7 cellular contexts compared by ENCODE assay signal in the genomic region with DNA sequence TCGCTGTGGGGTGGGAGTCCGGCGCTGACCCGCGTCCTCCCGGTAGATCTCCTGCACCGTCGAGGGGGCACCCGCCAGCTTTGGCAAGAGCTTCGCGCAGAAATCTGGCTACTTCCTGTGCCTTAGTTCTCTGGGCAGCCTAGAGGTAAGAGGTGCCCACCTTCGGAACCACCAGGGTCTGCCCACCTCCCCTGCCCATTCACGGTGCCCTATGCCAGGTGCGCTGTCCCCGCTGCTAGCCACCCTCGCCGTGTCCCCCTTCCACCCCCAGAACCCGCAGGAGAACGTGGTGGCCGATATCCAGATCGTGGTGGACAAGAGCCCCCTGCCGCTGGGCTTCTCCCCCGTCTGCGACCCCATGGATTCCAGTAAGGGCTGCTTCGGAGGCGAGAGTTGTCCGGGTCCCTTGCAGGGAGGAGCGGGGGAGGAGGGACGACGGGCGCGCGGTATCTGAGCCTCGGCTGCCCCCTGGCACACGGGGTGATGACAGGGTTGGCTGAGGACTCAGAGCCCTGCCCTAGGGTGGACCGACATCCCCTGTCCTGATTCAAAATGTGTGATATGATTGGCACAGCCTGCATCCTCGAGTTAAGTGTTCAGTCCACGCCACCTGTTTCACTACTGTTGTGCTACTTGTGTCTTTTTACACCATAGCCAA. TPM values are rescaled to one million over a fixed set of nuclear protein-coding genes. Genes with fewer than 3 reads are reported as not detected.
DNase-seq lines count a peak whose midpoint lies in the region; ATAC-seq and TF ChIP-seq lines count a peak whose summit lies in the region.

No MANE protein-coding gene starts in this region.

- no peak overlapping the region for H3K27ac ChIP-seq in GM23248
- H3K27ac ChIP-seq in gastrocnemius medialis = peak overlapping the region; percentile 62 to 82 (median 76)

- H3K9me3 ChIP-seq in GM23248 (ENCODE audit: low read depth) = no peaks in the 10 kb centered on the region
- no peaks in the 10 kb centered on the region for H3K9me3 ChIP-seq in gastrocnemius medialis

- peak overlapping the region; percentile 94 for H2AFZ ChIP-seq in GM23248

- H3K4me3 ChIP-seq in GM23248 = peak overlapping the region; percentile 81
- H3K4me3 ChIP-seq in gastrocnemius medialis = peak overlapping the region; percentile 73 to 99 (median 86)

- intact Hi-C loops in gastrocnemius medialis (cut with DNase I; ENCODE audit: low total_unique reads) = loop anchor here (5.0 kb wide), 1 partner anchor 47 kb away; no protein-coding TSS in a partner anchor

- no peaks in the 10 kb centered on the region for H3K27me3 Mint-ChIP-seq in activated naive CD8-positive, alpha-beta T cell treated with anti-CD3 and anti-CD28 coated beads for 36 hours

- H3K27me3 ChIP-seq in GM23248 (replicated peaks; ENCODE audit: insufficient read depth) (no peaks in the 10 kb centered on the region), gastrocnemius medialis (no peaks in the 10 kb centered on the region)

- TF ChIP-seq POLR2A in gastrocnemius medialis (IDR thresholded peaks at IDR 0.05) = no peak

- peak overlapping the region; percentile 89 for H3K4me3 Mint-ChIP-seq in activated naive CD8-positive, alpha-beta T cell treated with anti-CD3 and anti-CD28 coated beads for 36 hours

- in situ Hi-C loops in GM23248 (cut with MboI) (no loop called here), gastrocnemius medialis (cut with MboI; ENCODE audit: low sequenced_read_pairs in 4 of 4) (no loop called here)

- WGBS in GM23248 (ENCODE audit: low coverage in 1 of 2, low lambda C conversion rate in 2 of 2, missing lambda C conversion rate in 2 of 2), 2 experiments = 7 to 12% methylated on average over 27 to 33 of the region's 38 CpGs

- peak overlapping the region; percentile 65 for H3K9ac ChIP-seq in GM23248

- peaks cover 2% of the 10 kb centered on the region; the same call in 1 of the 2 replicates for H3K4me1 ChIP-seq in GM23248 (ENCODE audit: insufficient read depth)
- H3K4me1 ChIP-seq in gastrocnemius medialis = peaks cover 11% of the 10 kb centered on the region in 2 donors

- peak in 1 of 5 experiments; percentile 7 for TF ChIP-seq CTCF in gastrocnemius medialis (IDR thresholded peaks at IDR 0.05 in 4 of 5, conservative IDR thresholded peaks at IDR 0.05 in 1 of 5)

- DNase-seq in GM03348 (ENCODE audit: low spot score) (peak; percentile 52), GM23248 (peak; percentile 50), NCI-H2227 (lab: John Stamatoyannopoulos, UW; ENCODE audit: unreplicated experiment) (peak; percentile 39), hepatic stellate cell (ENCODE audit: low spot score) (peak; percentile 37), gastrocnemius medialis (peak in 1 of 2 donors; percentile 34), T-helper 9 cell (no peak)
- DNase-seq in activated naive CD8-positive, alpha-beta T cell treated with anti-CD3 and anti-CD28 coated beads for 36 hours = peak; percentile 35

- H3K4me2 ChIP-seq in GM23248 (ENCODE audit: unreplicated experiment) = peak overlapping the region; percentile 75

- H3K36me3 Mint-ChIP-seq in activated naive CD8-positive, alpha-beta T cell treated with anti-CD3 and anti-CD28 coated beads for 36 hours = peaks cover 10% of the 10 kb centered on the region

- H3K9me3 Mint-ChIP-seq in activated naive CD8-positive, alpha-beta T cell treated with anti-CD3 and anti-CD28 coated beads for 36 hours = no peaks in the 10 kb centered on the region

- no peaks in the 10 kb centered on the region for H3K36me3 ChIP-seq in GM23248 (ENCODE audit: low read depth)
- H3K36me3 ChIP-seq in gastrocnemius medialis = peaks cover 0 to 5% of the 10 kb centered on the region in 2 donors

- 0 out of 2 replicates have a peak, but pooled peaks cover 8% of the 10 kb centered on the region for H3F3A ChIP-seq in GM23248 (ENCODE audit: insufficient read depth)

- peaks cover 14% of the 10 kb centered on the region for H3K4me1 Mint-ChIP-seq in activated naive CD8-positive, alpha-beta T cell treated with anti-CD3 and anti-CD28 coated beads for 36 hours

- peak overlapping the region; percentile 25 for H3K27ac Mint-ChIP-seq in activated naive CD8-positive, alpha-beta T cell treated with anti-CD3 and anti-CD28 coated beads for 36 hours

- ATAC-seq in gastrocnemius medialis = peak in 1 of 2 donors; percentile 5

- H3K79me2 ChIP-seq in GM23248 (ENCODE audit: insufficient read depth) = no peaks in the 10 kb centered on the region

- no peaks in the 10 kb centered on the region for H4K20me1 ChIP-seq in GM23248 (ENCODE audit: insufficient read depth)

- no peaks in the 10 kb centered on the region for H3K9me2 ChIP-seq in GM23248 (ENCODE audit: insufficient read depth)

RNA-seq across cellular contexts. Expression of a gene that starts 0.5 kb away (rescaled TPM):
- 68.3 and 73.9 TPM in 2 replicates for total RNA-seq in GM23248 (2014; rRNA removed; shearing (Covaris generic))
- 49.6 and 55.3 TPM in 2 replicates for polyA plus RNA-seq in GM23248 (2016; fragmentation: Nextera tagmentation; extraction: Ambion mirVana)
- total RNA-seq in activated naive CD8-positive, alpha-beta T cell treated with anti-CD3 and anti-CD28 coated beads for 36 hours = 10 to 100 TPM; 26.4 to 27.4 TPM
- 10 to 100 TPM; 35.8 to 62.7 (median 52.3) TPM for total RNA-seq in gastrocnemius medialis

RNA-seq across cellular contexts. Expression of a gene that starts 15.0 kb away (rescaled TPM):
- total RNA-seq in GM23248 (2014; rRNA removed; shearing (Covaris generic)) = not detected in 2 replicates
- 0.75 and 0.79 TPM in 2 replicates for polyA plus RNA-seq in GM23248 (2016; fragmentation: Nextera tagmentation; extraction: Ambion mirVana)
- 10 to 100 TPM; 92.6 to 98.6 TPM for total RNA-seq in activated naive CD8-positive, alpha-beta T cell treated with anti-CD3 and anti-CD28 coated beads for 36 hours
- total RNA-seq in gastrocnemius medialis = 10 to 100 TPM; 19.0 to 28.2 (median 23.1) TPM

RNA-seq across cellular contexts. Expression of a gene that starts 26.4 kb away (rescaled TPM):
- not detected in 2 replicates for total RNA-seq in GM23248 (2014; rRNA removed; shearing (Covaris generic))
- not detected in 2 replicates for polyA plus RNA-seq in GM23248 (2016; fragmentation: Nextera tagmentation; extraction: Ambion mirVana)
- total RNA-seq in activated naive CD8-positive, alpha-beta T cell treated with anti-CD3 and anti-CD28 coated beads for 36 hours = 1 to 10 TPM in 1 of 2 experiments, under 1 TPM in 1; 0.96 to 1.6 TPM
- total RNA-seq in gastrocnemius medialis = not detected

RNA-seq across cellular contexts. Expression of a gene that starts 28.1 kb away (rescaled TPM):
- total RNA-seq in GM23248 (2014; rRNA removed; shearing (Covaris generic)) = 0.22 TPM in 1 of 2 replicates, not detected in the other
- polyA plus RNA-seq in GM23248 (2016; fragmentation: Nextera tagmentation; extraction: Ambion mirVana) = 0.30 TPM in 1 of 2 replicates, not detected in the other
- total RNA-seq in activated naive CD8-positive, alpha-beta T cell treated with anti-CD3 and anti-CD28 coated beads for 36 hours = not detected
- total RNA-seq in gastrocnemius medialis = not detected

RNA-seq across cellular contexts. Expression of a gene that starts 40.3 kb away (rescaled TPM):
- total RNA-seq in GM23248 (2014; rRNA removed; shearing (Covaris generic)) = not detected in 2 replicates
- not detected in 2 replicates for polyA plus RNA-seq in GM23248 (2016; fragmentation: Nextera tagmentation; extraction: Ambion mirVana)
- not detected for total RNA-seq in activated naive CD8-positive, alpha-beta T cell treated with anti-CD3 and anti-CD28 coated beads for 36 hours
- not detected for total RNA-seq in gastrocnemius medialis

Comparison
In these comparisons a context has a peak if more than half of its experiments do, and no peak if none do; other contexts are left out.
1. RNA of a gene that starts 15.0 kb away (total RNA-seq): 92.6 to 98.6 TPM in activated naive CD8-positive, alpha-beta T cell treated with anti-CD3 and anti-CD28 coated beads for 36 hours and 19.0 to 28.2 TPM in gastrocnemius medialis; not detected in GM23248; every median in the first group is over 10 times any median in the second.